1 cellular context compared by ENCODE assay signal in genomic region chr11:10263929-10264328, GRCh38.
TF ChIP-seq lines count a peak whose summit lies in the region.

No MANE protein-coding gene starts in this region.

TF ChIP-seq in SK-N-SH, 30 proteins besides CTCF, POLR2A, EP300 and RAD21:
- TF ChIP-seq REST (IDR thresholded peaks at IDR 0.05; ENCODE audit: low read depth, low read length) (no peak), MEF2A (IDR thresholded peaks at IDR 0.05; ENCODE audit: borderline replicate concordance, low read depth) (no peak), IRF3 (IDR thresholded peaks at IDR 0.05; ENCODE audit: low read depth, low read length) (no peak), YY1 (IDR thresholded peaks at IDR 0.05; ENCODE audit: low read depth) (no peak), RFX5 (IDR thresholded peaks at IDR 0.05; ENCODE audit: low read length) (no peak), TEAD4 (IDR thresholded peaks at IDR 0.05; ENCODE audit: borderline replicate concordance, insufficient read depth) (0 out of 2 replicates have a peak, but pooled peaks have one; percentile 15), MAX (IDR thresholded peaks at IDR 0.05; ENCODE audit: low read depth) (no peak), MXI1 (IDR thresholded peaks at IDR 0.05; ENCODE audit: low read depth, low read length) (no peak), ELF1 (IDR thresholded peaks at IDR 0.05) (no peak), NRF1 (IDR thresholded peaks at IDR 0.05; ENCODE audit: low read depth, low read length) (no peak), SMC3 (IDR thresholded peaks at IDR 0.05; ENCODE audit: low read depth, low read length) (no peak), USF2 (IDR thresholded peaks at IDR 0.05; ENCODE audit: borderline replicate concordance, low read depth, low read length) (no peak), JUND (IDR thresholded peaks at IDR 0.05) (0 out of 2 replicates have a peak, but pooled peaks have one; percentile 4), TCF12 (IDR thresholded peaks at IDR 0.05) (no peak), ZBTB33 (IDR thresholded peaks at IDR 0.05; ENCODE audit: borderline replicate concordance, low read depth) (no peak), RXRA (IDR thresholded peaks at IDR 0.05; ENCODE audit: borderline replicate concordance, low read depth) (no peak)
